Comparison of ENCODE assay signal across 15 cellular contexts in the genomic region with DNA sequence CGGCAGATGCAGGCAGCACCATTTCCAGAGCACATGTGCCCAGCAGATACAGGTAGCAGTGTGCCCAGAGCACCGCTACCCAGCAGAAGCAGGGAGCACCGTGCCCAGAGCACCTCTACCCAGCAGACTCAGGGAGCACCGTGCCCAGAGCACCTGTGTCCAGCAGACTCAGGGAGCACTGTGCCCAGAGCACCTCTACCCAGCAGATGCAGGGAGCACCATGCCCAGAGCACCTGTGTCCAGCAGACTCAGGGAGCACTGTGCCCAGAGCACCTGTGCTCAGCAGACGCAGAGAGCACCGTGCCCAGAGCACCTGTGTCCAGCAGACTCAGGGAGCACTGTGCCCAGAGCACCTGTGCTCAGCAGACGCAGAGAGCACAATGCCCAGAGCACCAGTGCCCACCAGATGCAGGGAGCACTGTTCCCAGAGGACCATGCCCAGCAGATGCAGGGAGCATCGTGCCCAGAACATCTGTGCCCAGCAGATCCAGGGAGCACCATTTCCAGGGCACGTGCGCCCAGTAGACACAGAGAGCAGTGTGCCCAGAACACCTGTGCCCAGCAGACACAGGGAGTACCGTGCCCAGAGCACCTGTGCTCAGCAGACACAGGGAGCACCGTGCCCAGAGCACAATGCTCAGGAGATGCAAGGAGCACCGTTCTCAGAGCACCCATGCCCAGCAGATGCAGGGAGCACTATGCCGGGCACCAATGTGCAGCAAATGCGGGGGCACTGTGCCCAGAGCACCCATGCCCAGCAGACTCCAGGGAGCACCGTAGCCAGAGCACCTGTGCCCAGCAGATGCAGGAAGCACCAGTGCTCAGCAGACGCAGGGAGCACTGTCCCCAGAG.
DNase-seq lines count a peak whose midpoint lies in the region; ATAC-seq and TF ChIP-seq lines count a peak whose summit lies in the region.
"Had no signal": no experiment of that assay in that cellular context is flagged by ENCODE, and none has a peak within 500 bp of the region (broad histone marks: within the 10 kb centered on the region; RNA-seq: fewer than 3 reads in every experiment).

No MANE protein-coding gene starts in this region.

- H4K91ac ChIP-seq in neuronal stem cell (ENCODE audit: low read depth, low read length, poor library complexity): no peak overlapping the region

- no CpG with 5 or more reads among the region's 17 CpGs for WGBS in neuronal stem cell (ENCODE audit: extremely low coverage in 2 of 2, insufficient read length in 2 of 2, insufficient replicate concordance in 1 of 2), 2 donors
- WGBS in prostate gland: 85% methylated on average over 14 of the region's 17 CpGs

- no peak overlapping the region for H2BK5ac ChIP-seq in neuronal stem cell (ENCODE audit: low read length)

- intact Hi-C loops in prostate gland (cut with DNase I): no loop called here

- H3K4me1 Mint-ChIP-seq in IgD-negative memory B cell (peaks cover 4 to 5% (median 5%) of the 10 kb centered on the region in 3 donors), chondrocyte (ENCODE audit: low read depth) (no peaks in the 10 kb centered on the region)

- no peak for ATAC-seq in GM21526 (IDR thresholded peaks at IDR 0.05; ENCODE audit: low FRiP score, unreplicated experiment)
- no peak for ATAC-seq in HG03378 (IDR thresholded peaks at IDR 0.05; ENCODE audit: unreplicated experiment)
- ATAC-seq: CD8-positive, alpha-beta T cell had no signal

- H3K9ac ChIP-seq in neuronal stem cell (ENCODE audit: low read depth, low read length, poor library complexity): peak overlapping the region; percentile 74
- H3K9ac ChIP-seq: SK-N-SH had no signal

- peak overlapping the region in 2 of 3 donors; percentile 24 to 73 for H3K27ac Mint-ChIP-seq in IgD-negative memory B cell
- no peak overlapping the region for H3K27ac Mint-ChIP-seq in chondrocyte (ENCODE audit: unreplicated experiment)
- H3K27ac Mint-ChIP-seq: CD8-positive, alpha-beta T cell had no signal

- no peak overlapping the region for H2AFZ ChIP-seq in neuronal stem cell (ENCODE audit: low read length)

- peaks cover 7% of the 10 kb centered on the region for H3K36me3 ChIP-seq in GM06990 (ENCODE audit: control insufficient read depth, insufficient read depth, low read length)
- H3K36me3 ChIP-seq in neuronal stem cell (replicated peaks in 1 of 2; ENCODE audit: control insufficient read depth in 2 of 2, insufficient read depth in 2 of 2, low read length in 2 of 2): peaks cover 6 to 16% of the 10 kb centered on the region in 2 donors
- H3K36me3 ChIP-seq in prostate gland: no peaks in the 10 kb centered on the region

- no peak overlapping the region for H4K8ac ChIP-seq in neuronal stem cell (ENCODE audit: low read depth, low read length)

- no peak overlapping the region for H2AK5ac ChIP-seq in neuronal stem cell (ENCODE audit: low read depth, low read length)

- peak overlapping the region; percentile 0 for H2BK12ac ChIP-seq in neuronal stem cell (ENCODE audit: low read length)

- H3K79me1 ChIP-seq in neuronal stem cell (ENCODE audit: low read depth, low read length): peaks cover 5% of the 10 kb centered on the region

- no peaks in the 10 kb centered on the region for H3K27me3 Mint-ChIP-seq in IgD-negative memory B cell
- H3K27me3 Mint-ChIP-seq in chondrocyte (ENCODE audit: low read depth): no peaks in the 10 kb centered on the region

- H3K4me3 ChIP-seq in GM06990 (replicated peaks; ENCODE audit: low read depth, low read length): no peak overlapping the region
- peak overlapping the region in 1 of 2 donors; percentile 37 for H3K4me3 ChIP-seq in neuronal stem cell (ENCODE audit: low read length in 2 of 2)
- no peak overlapping the region for H3K4me3 ChIP-seq in prostate gland
- H3K4me3 ChIP-seq: Peyer's patch had no signal

- H3K14ac ChIP-seq in neuronal stem cell (ENCODE audit: low read length): peak overlapping the region; percentile 67

- TF ChIP-seq CTCF in GM06990 (IDR thresholded peaks at IDR 0.05; ENCODE audit: insufficient read depth, low read length, poor library complexity, severe bottlenecking) (no peak), chondrocyte (IDR thresholded peaks at IDR 0.05) (no peak), prostate gland (IDR thresholded peaks at IDR 0.05) (no peak)

- H3K23ac ChIP-seq in neuronal stem cell (ENCODE audit: low read depth, low read length, poor library complexity): peak overlapping the region; percentile 86

- no peak overlapping the region for H3K27ac ChIP-seq in neuronal stem cell (replicated peaks; ENCODE audit: low read length)
- H3K27ac ChIP-seq in prostate gland: no peak overlapping the region
- H3K27ac ChIP-seq: Peyer's patch had no signal

- H3K4me2 ChIP-seq in neuronal stem cell (ENCODE audit: insufficient read depth, low read length, poor library complexity, severe bottlenecking): no peak overlapping the region
- H3K4me2 ChIP-seq: SK-N-SH had no signal

- H3K4ac ChIP-seq in neuronal stem cell (ENCODE audit: low read length): no peak overlapping the region

- H3K4me3 Mint-ChIP-seq in IgD-negative memory B cell: no peak overlapping the region
- no peak overlapping the region for H3K4me3 Mint-ChIP-seq in chondrocyte (ENCODE audit: unreplicated experiment)
- H3K4me3 Mint-ChIP-seq: CD8-positive, alpha-beta T cell had no signal

- H3K27me3 ChIP-seq in GM06990 (replicated peaks; ENCODE audit: control insufficient read depth, insufficient read depth, low read length) (no peaks in the 10 kb centered on the region), neuronal stem cell (ENCODE audit: control insufficient read depth in 3 of 3, insufficient read depth in 3 of 3, low read depth in 1 of 3, low read length in 3 of 3) (no peaks in the 10 kb centered on the region), prostate gland (replicated peaks; ENCODE audit: insufficient read depth) (no peaks in the 10 kb centered on the region)
- H3K27me3 ChIP-seq: Peyer's patch had no signal

- H3K9me3 ChIP-seq in neuronal stem cell (replicated peaks in 1 of 2; ENCODE audit: control insufficient read depth in 2 of 2, insufficient read depth in 1 of 2, low read depth in 1 of 2, low read length in 2 of 2): peaks cover 0 to 1% of the 10 kb centered on the region in 2 donors
- H3K9me3 ChIP-seq in prostate gland: no peaks in the 10 kb centered on the region
- H3K9me3 ChIP-seq: Peyer's patch, SK-N-SH had no signal

- no peak for TF ChIP-seq POLR2A in prostate gland (IDR thresholded peaks at IDR 0.05)

- H3K36me3 Mint-ChIP-seq in IgD-negative memory B cell (peaks cover 14% of the 10 kb centered on the region), chondrocyte (ENCODE audit: low read depth) (peaks cover 2% of the 10 kb centered on the region)

- H3K9me3 Mint-ChIP-seq in IgD-negative memory B cell (no peaks in the 10 kb centered on the region), chondrocyte (ENCODE audit: low read depth) (no peaks in the 10 kb centered on the region)
- H3K9me3 Mint-ChIP-seq: CD8-positive, alpha-beta T cell had no signal

- peak; percentile 53 for DNase-seq in GM06990 (ENCODE audit: extremely low read depth, insufficient read length)
- DNase-seq in chondrocyte (ENCODE audit: low spot score): peak; percentile 68
- no peak for DNase-seq in neuronal stem cell (ENCODE audit: low spot score)
- no peak for DNase-seq in prostate gland (ENCODE audit: low spot score)
- DNase-seq: CD8-positive, alpha-beta T cell; HCEC 1CT; NCI-H1930; NCI-H2171 treated with DMSO at 0.1 percent for 48 hours; NCI-H774; Peyer's patch; Right ventricle myocardium superior; SK-N-SH had no signal

- no peak overlapping the region for H2BK120ac ChIP-seq in neuronal stem cell (ENCODE audit: low read depth, low read length)

- H3K18ac ChIP-seq in neuronal stem cell (ENCODE audit: low read length): peak overlapping the region; percentile 80

- H2BK15ac ChIP-seq in neuronal stem cell (ENCODE audit: low read length): no peak overlapping the region

- H3K4me1 ChIP-seq in neuronal stem cell (ENCODE audit: control insufficient read depth in 2 of 2, insufficient read depth in 1 of 2, low read depth in 1 of 2, low read length in 2 of 2) (peaks cover 0 to 12% of the 10 kb centered on the region in 2 donors), prostate gland (replicated peaks) (peaks cover 2% of the 10 kb centered on the region)
- H3K4me1 ChIP-seq: Peyer's patch had no signal

Comparison
In these comparisons a context has a peak if more than half of its experiments do, and no peak if none do; other contexts are left out.
1. DNase-seq: peak in GM06990 (single experiment) and chondrocyte (single experiment); none in neuronal stem cell (single experiment) and prostate gland (single experiment).